Comparison of ENCODE assay signal across 26 cellular contexts in genomic region chr2:217362290-217362689, GRCh38.
DNase-seq lines count a peak whose midpoint lies in the region; ATAC-seq and TF ChIP-seq lines count a peak whose summit lies in the region.
"Had no signal": no experiment of that assay in that cellular context is flagged by ENCODE, and none has a peak within 500 bp of the region (broad histone marks: within the 10 kb centered on the region; RNA-seq: fewer than 3 reads in every experiment).

No MANE protein-coding gene starts in this region.

- intact Hi-C loops in ascending aorta (cut with DNase I) (loop anchor here (5.0 kb wide), 4 partner anchors 70 to 175 kb away; no protein-coding TSS in a partner anchor), tibial artery (cut with DNase I; ENCODE audit: low total_unique reads) (loop anchor here (10.0 kb wide), 1 partner anchor 73 kb away; no protein-coding TSS in a partner anchor)

- peak; percentile 75 for DNase-seq in OCI-M1 (lab: John Stamatoyannopoulos, UW)
- DNase-seq in ascending aorta (ENCODE audit: low spot score in 2 of 2), result no peak
- DNase-seq in tibial artery, result no peak
- no peak for DNase-seq in COLO829 (ENCODE audit: low spot score)
- no peak for DNase-seq in foreskin melanocyte
- no peak for DNase-seq in activated CD4-positive, alpha-beta T cell treated with anti-CD3 and anti-CD28 coated beads for 4 hours
- DNase-seq: activated CD4-positive, alpha-beta T cell treated with anti-CD3 and anti-CD28 coated beads, Interleukin-2, amount 10 ng/mL, durations not matched to agents 7 days and 5 days; activated naive CD4-positive, alpha-beta T cell; activated T-cell treated with anti-CD3 and anti-CD28 coated beads, Interleukin-2, amount 50 U/mL, for 4 hours; brain microvascular endothelial cell; C1 segment of cervical spinal cord; Calu3; DMS79 treated with DMSO at 0.1 percent for 48 hours; effector CD4-positive, alpha-beta T cell; HCEC 1CT; MV-4-11; NCI-H146; NCI-H2107; stimulated activated CD4-positive, alpha-beta T cell treated with anti-CD3 and anti-CD28 coated beads, Interleukin-15, amount 100 ng/mL, for 24 hours; stimulated activated naive B cell treated with anti-CD40 and anti-IgM and Interleukin-4, amounts not matched to agents 10 μg/mL and 1 μg/mL and 100 μg/mL, for 72 hours; T-helper 2 cell; WERI-Rb-1 had no signal

- no peak overlapping the region for H3K4me3 Mint-ChIP-seq in nephron
- H3K4me3 Mint-ChIP-seq: activated CD4-positive, alpha-beta T cell treated with anti-CD3 and anti-CD28 coated beads, Interleukin-2, amount 10 ng/mL, durations not matched to agents 7 days and 5 days; activated T-cell treated with anti-CD3 and anti-CD28 coated beads, Interleukin-2, amount 50 U/mL, for 4 hours; neural progenitor cell; stimulated activated naive B cell treated with anti-CD40 and anti-IgM and Interleukin-4, amounts not matched to agents 10 μg/mL and 1 μg/mL and 100 μg/mL, for 72 hours; type B pancreatic cell had no signal

- H3K4me1 ChIP-seq in ascending aorta (peaks cover 18 to 52% of the 10 kb centered on the region in 2 donors), tibial artery (peaks cover 0 to 65% (median 52%) of the 10 kb centered on the region in 4 donors)

- H3K36me3 Mint-ChIP-seq in nephron (ENCODE audit: low read depth), result no peaks in the 10 kb centered on the region
- H3K36me3 Mint-ChIP-seq: neural progenitor cell; stimulated activated naive B cell treated with anti-CD40 and anti-IgM and Interleukin-4, amounts not matched to agents 10 μg/mL and 1 μg/mL and 100 μg/mL, for 72 hours had no signal

- no peak overlapping the region for H3K4me3 ChIP-seq in ascending aorta
- no peak overlapping the region for H3K4me3 ChIP-seq in tibial artery
- H3K4me3 ChIP-seq: neural progenitor cell had no signal

- H3K27me3 ChIP-seq in ascending aorta (no peaks in the 10 kb centered on the region), tibial artery (no peaks in the 10 kb centered on the region)
- H3K27me3 ChIP-seq: brain microvascular endothelial cell, neural progenitor cell had no signal

- no peaks in the 10 kb centered on the region for H3K27me3 Mint-ChIP-seq in nephron (ENCODE audit: low read depth)

- TF ChIP-seq CTCF in ascending aorta (IDR thresholded peaks at IDR 0.05) (no peak), nephron (IDR thresholded peaks at IDR 0.05; ENCODE audit: unreplicated experiment in 3 of 3) (no peak), tibial artery (IDR thresholded peaks at IDR 0.05) (no peak)

- H3K27ac ChIP-seq in ascending aorta (peak overlapping the region; percentile 83 to 86), tibial artery (peak overlapping the region; percentile 34 to 78)
- H3K27ac ChIP-seq: brain microvascular endothelial cell, neural progenitor cell, WERI-Rb-1 had no signal

- H3K4me1 Mint-ChIP-seq in nephron, result peaks cover 55% of the 10 kb centered on the region
- H3K4me1 Mint-ChIP-seq: activated CD4-positive, alpha-beta T cell treated with anti-CD3 and anti-CD28 coated beads, Interleukin-2, amount 10 ng/mL, durations not matched to agents 7 days and 5 days had no signal

- peak overlapping the region in 2 of 3 experiments; percentile 93 to 98 for H3K27ac Mint-ChIP-seq in nephron
- H3K27ac Mint-ChIP-seq: activated CD4-positive, alpha-beta T cell treated with anti-CD3 and anti-CD28 coated beads, Interleukin-2, amount 10 ng/mL, durations not matched to agents 7 days and 5 days; neural progenitor cell; stimulated activated naive B cell treated with anti-CD40 and anti-IgM and Interleukin-4, amounts not matched to agents 10 μg/mL and 1 μg/mL and 100 μg/mL, for 72 hours; type B pancreatic cell had no signal

- no peaks in the 10 kb centered on the region for H3K9me3 Mint-ChIP-seq in nephron
- H3K9me3 Mint-ChIP-seq: activated CD4-positive, alpha-beta T cell treated with anti-CD3 and anti-CD28 coated beads, Interleukin-2, amount 10 ng/mL, durations not matched to agents 7 days and 5 days; activated T-cell treated with anti-CD3 and anti-CD28 coated beads, Interleukin-2, amount 50 U/mL, for 4 hours; neural progenitor cell; stimulated activated naive B cell treated with anti-CD40 and anti-IgM and Interleukin-4, amounts not matched to agents 10 μg/mL and 1 μg/mL and 100 μg/mL, for 72 hours had no signal

- no peaks in the 10 kb centered on the region for H3K9me3 ChIP-seq in ascending aorta
- H3K9me3 ChIP-seq in tibial artery, result no peaks in the 10 kb centered on the region

- no peak for ATAC-seq in GM21529 (IDR thresholded peaks at IDR 0.05; ENCODE audit: unreplicated experiment)
- ATAC-seq: activated T-cell treated with anti-CD3 and anti-CD28 coated beads, Interleukin-2, amount 50 U/mL, for 4 hours; stimulated activated naive B cell treated with anti-CD40 and anti-IgM and Interleukin-4, amounts not matched to agents 10 μg/mL and 1 μg/mL and 100 μg/mL, for 72 hours had no signal

- H3K36me3 ChIP-seq in ascending aorta, result no peaks in the 10 kb centered on the region
- no peaks in the 10 kb centered on the region for H3K36me3 ChIP-seq in tibial artery
- H3K36me3 ChIP-seq: brain microvascular endothelial cell, neural progenitor cell, WERI-Rb-1 had no signal
